23 cellular contexts compared by ENCODE assay signal in the genomic region with DNA sequence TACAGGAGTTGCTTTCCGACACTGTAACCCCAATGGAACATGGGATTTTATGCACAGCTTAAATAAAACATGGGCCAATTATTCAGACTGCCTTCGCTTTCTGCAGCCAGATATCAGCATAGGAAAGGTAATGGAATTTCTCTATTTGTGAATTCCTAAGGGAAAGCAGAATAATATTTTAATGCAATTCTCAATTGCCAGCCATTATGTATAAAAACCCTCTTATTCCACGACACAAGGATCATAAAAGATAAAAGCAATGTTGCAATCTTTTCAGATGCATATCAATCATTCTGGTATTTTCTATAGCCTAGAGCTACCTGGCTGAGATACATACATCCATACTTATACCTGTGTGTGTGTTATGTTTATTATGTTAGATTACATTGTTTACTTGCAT.
"Had no signal": no experiment of that assay in that cellular context is flagged by ENCODE, and none has a peak within 500 bp of the region (broad histone marks: within the 10 kb centered on the region; RNA-seq: fewer than 3 reads in every experiment).

No MANE protein-coding gene starts in this region.

- H3K9me3 ChIP-seq: stomach, suprapubic skin, testis, thoracic aorta, thyroid gland, tibial artery, tibial nerve, transverse colon, upper lobe of left lung, upper lobe of right lung, uterus, vagina had no signal

- H3K36me3 ChIP-seq: stomach, suprapubic skin, thoracic aorta, thyroid gland, tibial artery, tibial nerve, transverse colon, upper lobe of left lung, upper lobe of right lung, uterus, vagina had no signal

- H3K27ac ChIP-seq: stomach, suprapubic skin, testis, thoracic aorta, thyroid gland, tibial artery, tibial nerve, transverse colon, upper lobe of left lung, upper lobe of right lung, uterus, vagina had no signal

- H3K4me3 ChIP-seq: stomach, suprapubic skin, testis, thoracic aorta, thyroid gland, tibial artery, tibial nerve, transverse colon, upper lobe of left lung, upper lobe of right lung, uterus, vagina had no signal

- DNase-seq: stimulated activated CD4-positive, alpha-beta T cell treated with anti-CD3 and anti-CD28 coated beads, Interleukin-2, amount 100 ng/mL, for 48 hours; stimulated activated CD4-positive, alpha-beta T cell treated with anti-CD3 and anti-CD28 coated beads, Interleukin-4, amount 100 ng/mL, for 1 hour; stimulated activated CD4-positive, alpha-beta T cell treated with anti-CD3 and anti-CD28 coated beads, Interleukin-4, amount 100 ng/mL, for 24 hours; stimulated activated CD4-positive, alpha-beta T cell treated with anti-CD3 and anti-CD28 coated beads, Interleukin-4, amount 100 ng/mL, for 4 hours; stimulated activated CD8-positive, alpha-beta memory T cell treated with anti-CD3 and anti-CD28 coated beads, Interleukin-4, amount 100 ng/mL, for 48 hours; stimulated activated naive B cell treated with anti-CD40 and anti-IgM and Interleukin-4, amounts not matched to agents 10 μg/mL and 1 μg/mL and 100 μg/mL, for 72 hours; stimulated activated naive CD4-positive, alpha-beta T cell; stimulated activated naive CD4-positive, alpha-beta T cell treated with Interleukin-2 at 50 U/mL for 16 hours; stimulated activated naive CD8-positive, alpha-beta T cell treated with anti-CD3 and anti-CD28 coated beads, Interleukin-15, amount 100 ng/mL, for 72 hours; stimulated activated naive CD8-positive, alpha-beta T cell treated with anti-CD3 and anti-CD28 coated beads, Interleukin-15, Interleukin-2, amounts not matched to agents 100 U/mL and 50 U/mL, for 24 hours; stomach; substantia nigra; testis; thyroid gland; tibial artery; transverse colon; upper lobe of left lung; upper lobe of right lung; uterus had no signal

- H3K27me3 ChIP-seq: stomach, suprapubic skin, testis, thyroid gland, tibial artery, tibial nerve, transverse colon, upper lobe of left lung, upper lobe of right lung, uterus, vagina had no signal
